Comparison of ENCODE assay signal across 6 cellular contexts in genomic region chr19:1214299-1214861, GRCh38. TPM values are rescaled to one million over a fixed set of nuclear protein-coding genes. Genes with fewer than 3 reads are reported as not detected.
DNase-seq lines count a peak whose midpoint lies in the region; ATAC-seq and TF ChIP-seq lines count a peak whose summit lies in the region.

No MANE protein-coding gene starts in this region.

- peak overlapping the region; percentile 71 for H3K14ac ChIP-seq in neuronal stem cell (ENCODE audit: low read length)

- TF ChIP-seq CTCF in HL-60 (IDR thresholded peaks at IDR 0.05; ENCODE audit: insufficient read depth, low read length) (no peak), mucosa of descending colon (IDR thresholded peaks at IDR 0.05) (no peak)

- H3K9me3 ChIP-seq in neuronal stem cell (replicated peaks in 1 of 2; ENCODE audit: control insufficient read depth in 2 of 2, insufficient read depth in 1 of 2, low read depth in 1 of 2, low read length in 2 of 2) (peaks cover 0 to 2% of the 10 kb centered on the region in 2 donors), mucosa of descending colon (no peaks in the 10 kb centered on the region)

- intact Hi-C loops in mucosa of descending colon (cut with DNase I, micrococcal nuclease): no loop called here

- peak overlapping the region; percentile 63 for H2AK5ac ChIP-seq in neuronal stem cell (ENCODE audit: low read depth, low read length)

- H3K4me2 ChIP-seq in neuronal stem cell (ENCODE audit: insufficient read depth, low read length, poor library complexity, severe bottlenecking): no peak overlapping the region

- no peak for DNase-seq in HL-60 (ENCODE audit: low read depth in 1 of 2, low spot score in 1 of 2)
- DNase-seq in caudate nucleus (lab: John Stamatoyannopoulos, UW): peak in 1 of 61 donors; percentile 57
- no peak for DNase-seq in neuronal stem cell (ENCODE audit: low spot score)
- DNase-seq in mucosa of descending colon: no peak
- DNase-seq in NCI-H2227 treated with DMSO at 0.1 percent for 48 hours (lab: John Stamatoyannopoulos, UW): no peak
- no peak for DNase-seq in HPDE6-E6E7 (ENCODE audit: extremely low spot score)

- H2BK15ac ChIP-seq in neuronal stem cell (ENCODE audit: low read length): peak overlapping the region; percentile 67

- no peak for ATAC-seq in mucosa of descending colon

- H3K18ac ChIP-seq in neuronal stem cell (ENCODE audit: low read length): peak overlapping the region; percentile 90

- H3K79me1 ChIP-seq in neuronal stem cell (ENCODE audit: low read depth, low read length): peaks cover 54% of the 10 kb centered on the region

- H2BK12ac ChIP-seq in neuronal stem cell (ENCODE audit: low read length): no peak overlapping the region

- H2BK5ac ChIP-seq in neuronal stem cell (ENCODE audit: low read length): peak overlapping the region; percentile 66

- no peaks in the 10 kb centered on the region for H3K27me3 ChIP-seq in HL-60 (ENCODE audit: insufficient read depth, poor library complexity, severe bottlenecking)
- no peaks in the 10 kb centered on the region for H3K27me3 ChIP-seq in neuronal stem cell (ENCODE audit: control insufficient read depth in 3 of 3, insufficient read depth in 3 of 3, low read depth in 1 of 3, low read length in 3 of 3)

- H3K23ac ChIP-seq in neuronal stem cell (ENCODE audit: low read depth, low read length, poor library complexity): peak overlapping the region; percentile 65

- no CpG with 5 or more reads among the region's 21 CpGs for WGBS in neuronal stem cell (ENCODE audit: extremely low coverage in 2 of 2, insufficient read length in 2 of 2, insufficient replicate concordance in 1 of 2), 2 donors

- no peak overlapping the region for H4K8ac ChIP-seq in neuronal stem cell (ENCODE audit: low read depth, low read length)

- H2BK120ac ChIP-seq in neuronal stem cell (ENCODE audit: low read depth, low read length): peak overlapping the region; percentile 47

- peak overlapping the region; percentile 70 for H3K9ac ChIP-seq in neuronal stem cell (ENCODE audit: low read depth, low read length, poor library complexity)

- H3K4ac ChIP-seq in neuronal stem cell (ENCODE audit: low read length): no peak overlapping the region

- no peak overlapping the region for H2AFZ ChIP-seq in neuronal stem cell (ENCODE audit: low read length)

- H3K27ac ChIP-seq in HL-60 (replicated peaks): peak overlapping the region; percentile 48
- H3K27ac ChIP-seq in caudate nucleus (ENCODE audit: low read depth, low read length): peak overlapping the region; percentile 83
- H3K27ac ChIP-seq in neuronal stem cell (replicated peaks; ENCODE audit: low read length): no peak overlapping the region

- H3K36me3 ChIP-seq in neuronal stem cell (replicated peaks in 1 of 2; ENCODE audit: control insufficient read depth in 2 of 2, insufficient read depth in 2 of 2, low read length in 2 of 2) (peaks cover 6 to 49% of the 10 kb centered on the region in 2 donors), mucosa of descending colon (ENCODE audit: low read depth) (no peaks in the 10 kb centered on the region)

- H3K4me1 ChIP-seq in neuronal stem cell (ENCODE audit: control insufficient read depth in 2 of 2, insufficient read depth in 1 of 2, low read depth in 1 of 2, low read length in 2 of 2) (peaks cover 13 to 21% of the 10 kb centered on the region in 2 donors), mucosa of descending colon (ENCODE audit: low read depth) (peaks cover 49% of the 10 kb centered on the region)

- no peak overlapping the region for H3K4me3 ChIP-seq in HL-60 (replicated peaks; ENCODE audit: insufficient read depth, low read length)
- H3K4me3 ChIP-seq in neuronal stem cell (ENCODE audit: low read length in 2 of 2): no peak overlapping the region
- H3K4me3 ChIP-seq in mucosa of descending colon: no peak overlapping the region

- H4K91ac ChIP-seq in neuronal stem cell (ENCODE audit: low read depth, low read length, poor library complexity): no peak overlapping the region

RNA-seq across cellular contexts. Expression of gene STK11, which starts 8.8 kb away (rescaled TPM):
- polyA plus RNA-seq in neuronal stem cell (2013, experiment 1 of 2): 35.0 TPM
- polyA plus RNA-seq in neuronal stem cell (2013, experiment 2 of 2): 34.0 TPM
- 10 to 100 TPM; 69.6 to 86.6 (median 76.3) TPM for total RNA-seq in mucosa of descending colon

RNA-seq across cellular contexts. Expression of gene CBARP, which starts 23.4 kb away (rescaled TPM):
- polyA plus RNA-seq in neuronal stem cell (2013, experiment 1 of 2): 14.0 TPM
- 12.8 TPM for polyA plus RNA-seq in neuronal stem cell (2013, experiment 2 of 2)
- total RNA-seq in mucosa of descending colon: 1 to 10 TPM in 1 of 3 donors, under 1 TPM in 2; 0.29 to 1.2 (median 0.39) TPM

RNA-seq across cellular contexts. Expression of gene ATP5F1D, which starts 27.2 kb away (rescaled TPM):
- polyA plus RNA-seq in neuronal stem cell (2013, experiment 1 of 2): 106 TPM
- polyA plus RNA-seq in neuronal stem cell (2013, experiment 2 of 2): 101 TPM
- total RNA-seq in mucosa of descending colon: 100 to 1,000 TPM; 302 to 391 (median 378) TPM

RNA-seq across cellular contexts. Expression of gene MIDN, which starts 34.0 kb away (rescaled TPM):
- 98.3 TPM for polyA plus RNA-seq in neuronal stem cell (2013, experiment 1 of 2)
- 99.9 TPM for polyA plus RNA-seq in neuronal stem cell (2013, experiment 2 of 2)
- total RNA-seq in mucosa of descending colon: 100 to 1,000 TPM; 136 to 251 (median 213) TPM

RNA-seq across cellular contexts. Expression of gene SBNO2, which starts 40.3 kb away (rescaled TPM):
- polyA plus RNA-seq in neuronal stem cell (2013, experiment 1 of 2): 13.3 TPM
- polyA plus RNA-seq in neuronal stem cell (2013, experiment 2 of 2): 13.9 TPM
- 10 to 100 TPM; 58.0 to 86.6 (median 74.6) TPM for total RNA-seq in mucosa of descending colon
